15 cellular contexts compared by ENCODE assay signal in genomic region chr6:118354641-118355040, GRCh38.
DNase-seq lines count a peak whose midpoint lies in the region; ATAC-seq, FAIRE-seq and TF ChIP-seq lines count a peak whose summit lies in the region.
"Had no signal": no experiment of that assay in that cellular context is flagged by ENCODE, and none has a peak within 500 bp of the region (broad histone marks: within the 10 kb centered on the region; RNA-seq: fewer than 3 reads in every experiment).

No MANE protein-coding gene starts in this region.

- TF ChIP-seq CTCF in GM13976 (IDR thresholded peaks at IDR 0.05; ENCODE audit: borderline replicate concordance, control extremely low read depth, extremely low read depth, insufficient read depth, missing control alignments) (no peak), pancreas (IDR thresholded peaks at IDR 0.05) (no peak), neural progenitor cell (IDR thresholded peaks at IDR 0.05) (no peak)

- no peak overlapping the region for H3K4me2 ChIP-seq in neural progenitor cell
- H3K4me2 ChIP-seq: SK-N-SH had no signal

- no peaks in the 10 kb centered on the region for H4K20me1 ChIP-seq in neural progenitor cell (ENCODE audit: low read depth)

- intact Hi-C loops in pancreas (cut with DNase I), result no loop called here

- H3K36me3 Mint-ChIP-seq in neural progenitor cell, result peaks cover 1% of the 10 kb centered on the region

- H3K4me1 Mint-ChIP-seq in neural progenitor cell, result no peaks in the 10 kb centered on the region
- H3K4me1 Mint-ChIP-seq: H9 had no signal

- H3K27ac ChIP-seq in pancreas, result no peak overlapping the region
- H3K27ac ChIP-seq in neural progenitor cell, result no peak overlapping the region

- H3K79me2 ChIP-seq in neural progenitor cell (ENCODE audit: low read depth), result no peaks in the 10 kb centered on the region

- H3K9me3 ChIP-seq in pancreas (no peaks in the 10 kb centered on the region), neural progenitor cell (ENCODE audit: low read depth) (no peaks in the 10 kb centered on the region)
- H3K9me3 ChIP-seq: SK-N-SH had no signal

- no peaks in the 10 kb centered on the region for H3K27me3 Mint-ChIP-seq in neural progenitor cell (ENCODE audit: insufficient read depth, low read depth)
- H3K27me3 Mint-ChIP-seq: activated CD4-positive, alpha-beta T cell treated with anti-CD3 and anti-CD28 coated beads for 36 hours had no signal

- no peak overlapping the region for H3K4me3 Mint-ChIP-seq in neural progenitor cell
- H3K4me3 Mint-ChIP-seq: activated CD4-positive, alpha-beta T cell treated with anti-CD3 and anti-CD28 coated beads for 36 hours; H9; naive thymus-derived CD4-positive, alpha-beta T cell had no signal

- H3K27me3 ChIP-seq in pancreas (no peaks in the 10 kb centered on the region), neural progenitor cell (no peaks in the 10 kb centered on the region)

- WGBS in pancreas, 2 donors, result 70 to 77% methylated on average over 2 of the region's 2 CpGs

- peaks cover 3% of the 10 kb centered on the region for H3K9me3 Mint-ChIP-seq in neural progenitor cell

- in situ Hi-C loops in GM13976 (cut with MboI; ENCODE audit: low sequenced_read_pairs, unreplicated experiment), result no loop called here

- H3K4me3 ChIP-seq in pancreas (no peak overlapping the region), neural progenitor cell (no peak overlapping the region)

- H3K36me3 ChIP-seq in pancreas, result no peaks in the 10 kb centered on the region
- H3K36me3 ChIP-seq in neural progenitor cell, result no peaks in the 10 kb centered on the region

- no peak overlapping the region for H3K9ac ChIP-seq in neural progenitor cell
- H3K9ac ChIP-seq: SK-N-SH had no signal

- H3F3A ChIP-seq in neural progenitor cell (ENCODE audit: low read depth), result no peaks in the 10 kb centered on the region

- H3K4me1 ChIP-seq in pancreas (no peaks in the 10 kb centered on the region), neural progenitor cell (no peaks in the 10 kb centered on the region)

- no peak for FAIRE-seq in pancreas (lab: Jason Lieb, UNC)
- FAIRE-seq: islet of Langerhans had no signal

- DNase-seq in GM13976 (ENCODE audit: low spot score) (peak; percentile 47), SKM-1 (lab: John Stamatoyannopoulos, UW; ENCODE audit: unreplicated experiment) (no peak), pancreas (no peak), neural progenitor cell (ENCODE audit: low spot score) (no peak), NCI-H748 treated with DMSO at 0.1 percent for 48 hours (lab: John Stamatoyannopoulos, UW) (no peak)
- DNase-seq: activated CD4-positive, alpha-beta T cell treated with anti-CD3 and anti-CD28 coated beads for 36 hours; activated gamma-delta T cell; H9; naive thymus-derived CD4-positive, alpha-beta T cell; NCI-H526 treated with DMSO at 0.1 percent for 48 hours; SK-N-SH had no signal

- H2AFZ ChIP-seq in neural progenitor cell (replicated peaks), result no peak overlapping the region

- H3K27ac Mint-ChIP-seq in neural progenitor cell, result no peak overlapping the region
- H3K27ac Mint-ChIP-seq: activated CD4-positive, alpha-beta T cell treated with anti-CD3 and anti-CD28 coated beads for 36 hours; H9; naive thymus-derived CD4-positive, alpha-beta T cell had no signal

- peak; percentile 87 for ATAC-seq in GM19397 (IDR thresholded peaks at IDR 0.05; ENCODE audit: unreplicated experiment)
- ATAC-seq in HG02759 (IDR thresholded peaks at IDR 0.05; ENCODE audit: unreplicated experiment), result peak; percentile 98
- peak; percentile 99 for ATAC-seq in HG03432 (IDR thresholded peaks at IDR 0.05; ENCODE audit: unreplicated experiment)
- no peak for ATAC-seq in pancreas
- ATAC-seq: activated CD4-positive, alpha-beta T cell treated with anti-CD3 and anti-CD28 coated beads for 36 hours; naive thymus-derived CD4-positive, alpha-beta T cell had no signal

Comparison
In these comparisons a context has a peak if more than half of its experiments do, and no peak if none do; other contexts are left out.
1. ATAC-seq: peak in GM19397 (single experiment), HG02759 (single experiment) and HG03432 (single experiment); none in pancreas (0 of 4).